In the genomic region with DNA sequence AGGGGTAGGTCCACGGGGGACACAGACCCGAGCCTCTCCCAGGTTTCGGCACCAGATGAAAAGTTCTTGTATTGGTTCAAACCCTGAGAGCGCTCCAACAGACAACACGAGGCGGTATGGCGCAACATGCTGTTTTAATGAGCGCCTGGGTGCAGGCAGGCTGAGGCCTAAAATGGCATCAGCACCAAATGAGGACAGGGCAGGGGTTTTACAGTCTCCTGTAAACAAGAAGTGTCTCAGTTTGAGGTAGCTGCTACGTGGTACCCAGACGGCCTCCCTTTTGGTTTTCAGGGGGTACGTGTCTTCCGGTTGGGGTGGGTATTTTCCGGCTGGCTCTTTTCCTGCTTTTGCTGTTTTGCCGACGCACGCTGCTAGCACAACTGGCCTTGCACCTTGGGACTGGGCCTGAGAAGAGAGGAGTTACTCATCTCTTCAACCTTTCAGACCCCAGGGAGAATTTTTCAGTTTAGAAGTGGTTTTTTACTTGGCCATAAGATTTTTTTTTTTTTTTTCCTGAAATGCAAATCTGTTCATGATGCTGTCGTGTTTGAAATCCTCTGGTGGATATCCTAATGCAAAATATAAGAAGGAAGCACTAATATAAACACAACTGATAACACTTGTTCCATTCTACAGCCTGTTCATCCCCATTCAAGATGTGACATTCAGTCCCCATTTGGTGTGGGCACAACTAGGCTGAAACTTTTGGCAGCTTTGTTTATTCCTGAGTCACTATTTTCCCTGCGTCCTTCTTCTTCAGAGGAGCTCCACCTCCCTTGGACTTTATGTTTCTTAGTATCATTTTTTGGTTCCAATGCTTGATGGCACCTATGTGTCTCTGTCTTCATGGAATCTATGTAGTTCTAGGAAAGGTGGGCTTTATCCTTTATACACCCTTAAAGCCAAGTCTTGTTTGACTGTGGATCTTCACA, we compare ENCODE assay signal across 9 cellular contexts. TPM values are rescaled to one million over a fixed set of nuclear protein-coding genes. Genes with fewer than 3 reads are reported as not detected.
A peak's percentile ranks its signal among the peaks of the same experiment; 100 is the strongest.
DNase-seq lines count a peak whose midpoint lies in the region; ATAC-seq and TF ChIP-seq lines count a peak whose summit lies in the region.
"Had no signal": no experiment of that assay in that cellular context is flagged by ENCODE, and none has a peak within 500 bp of the region (broad histone marks: within the 10 kb centered on the region; RNA-seq: fewer than 3 reads in every experiment).

No MANE protein-coding gene starts in this region.

- H3K4me2 ChIP-seq in OCI-LY7 (ENCODE audit: low read length): peak overlapping the region; percentile 87

- peaks cover 50% of the 10 kb centered on the region for H3K4me1 Mint-ChIP-seq in activated naive CD8-positive, alpha-beta T cell (ENCODE audit: low read depth)
- peaks cover 48% of the 10 kb centered on the region for H3K4me1 Mint-ChIP-seq in activated naive CD8-positive, alpha-beta T cell treated with anti-CD3 and anti-CD28 coated beads for 36 hours

- H3K4me1 ChIP-seq in OCI-LY7 (ENCODE audit: insufficient read depth, low read length, poor library complexity, severe bottlenecking) (peaks cover 100% of the 10 kb centered on the region), heart left ventricle (peaks cover 0 to 64% (median 7%) of the 10 kb centered on the region in 12 donors)

- peaks cover 29% of the 10 kb centered on the region; the same call in 1 of the 2 replicates for H3K36me3 ChIP-seq in OCI-LY7 (ENCODE audit: insufficient read depth, low read length)
- no peaks in the 10 kb centered on the region for H3K36me3 ChIP-seq in heart left ventricle

- H3K9me3 ChIP-seq in OCI-LY7 (ENCODE audit: low read length) (no peaks in the 10 kb centered on the region), heart left ventricle (no peaks in the 10 kb centered on the region)

- H3K9me2 ChIP-seq in OCI-LY7 (ENCODE audit: insufficient read depth, low read length): no peaks in the 10 kb centered on the region

- no peak for DNase-seq in activated naive CD8-positive, alpha-beta T cell treated with anti-CD3 and anti-CD28 coated beads for 36 hours
- DNase-seq in OCI-LY7 (ENCODE audit: low spot score) (peak; percentile 70), substantia nigra (lab: John Stamatoyannopoulos, UW) (no peak), heart left ventricle (no peak), EL (no peak)
- no peak for DNase-seq in NK-92 treated with Interleukin-12 subunit alpha and Interleukin-12 subunit beta, amount 100 ng/mL, for 24 hours (lab: John Stamatoyannopoulos, UW)

- POLR2A ChIA-PET in OCI-LY7 (lab: Charles Lee): interaction anchor here (0.7 to 3.3 kb wide), 11 partner anchors 8 to 82 kb away, joined by 3 to 19 read pairs (median 3); no protein-coding TSS in a partner anchor

- peak overlapping the region; percentile 71 for H3K4me3 Mint-ChIP-seq in activated naive CD8-positive, alpha-beta T cell
- H3K4me3 Mint-ChIP-seq in activated naive CD8-positive, alpha-beta T cell treated with anti-CD3 and anti-CD28 coated beads for 36 hours: no peak overlapping the region

- H3K27me3 ChIP-seq in heart left ventricle: no peaks in the 10 kb centered on the region

- no peak overlapping the region for H2AFZ ChIP-seq in OCI-LY7 (ENCODE audit: low read length)

- peak overlapping the region; percentile 55 for H3K4me3 ChIP-seq in OCI-LY7 (ENCODE audit: low read depth, low read length, poor library complexity, severe bottlenecking)
- H3K4me3 ChIP-seq in heart left ventricle: no peak overlapping the region

- peaks cover 9% of the 10 kb centered on the region for H3K36me3 Mint-ChIP-seq in activated naive CD8-positive, alpha-beta T cell
- peaks cover 25% of the 10 kb centered on the region for H3K36me3 Mint-ChIP-seq in activated naive CD8-positive, alpha-beta T cell treated with anti-CD3 and anti-CD28 coated beads for 36 hours

- no peak for TF ChIP-seq CTCF in OCI-LY7 (conservative IDR thresholded peaks at IDR 0.05; ENCODE audit: low read length)
- TF ChIP-seq CTCF in heart left ventricle (IDR thresholded peaks at IDR 0.05): no peak

- TF ChIP-seq POLR2A in heart left ventricle (IDR thresholded peaks at IDR 0.05): no peak

- CTCF ChIA-PET in OCI-LY7 (lab: Charles Lee; ENCODE audit: unreplicated experiment): interaction anchor here (1.1 to 1.6 kb wide), 2 partner anchors 10 to 14 kb away, joined by 6 read pairs; no protein-coding TSS in a partner anchor

- no peaks in the 10 kb centered on the region for H3K9me3 Mint-ChIP-seq in activated naive CD8-positive, alpha-beta T cell (ENCODE audit: low read depth)
- H3K9me3 Mint-ChIP-seq in activated naive CD8-positive, alpha-beta T cell treated with anti-CD3 and anti-CD28 coated beads for 36 hours: peaks cover 6% of the 10 kb centered on the region

- WGBS in heart left ventricle, 4 donors: 73 to 92% (median 81%) methylated on average over 18 of the region's 18 CpGs

- intact Hi-C loops in OCI-LY7 (cut with micrococcal nuclease; ENCODE audit: unreplicated experiment) (no loop called here), heart left ventricle (cut with DNase I) (no loop called here)

- H3K27ac ChIP-seq in OCI-LY7 (ENCODE audit: low read depth, low read length, poor library complexity, severe bottlenecking) (peak overlapping the region; percentile 97), substantia nigra (ENCODE audit: low read depth, low read length, poor library complexity, severe bottlenecking) (peak overlapping the region; percentile 10), heart left ventricle (peak overlapping the region in 2 of 12 donors; percentile 13 to 76)

- H3K27ac Mint-ChIP-seq in activated naive CD8-positive, alpha-beta T cell: no peak overlapping the region
- H3K27ac Mint-ChIP-seq in activated naive CD8-positive, alpha-beta T cell treated with anti-CD3 and anti-CD28 coated beads for 36 hours: no peak overlapping the region

- peaks cover 22% of the 10 kb centered on the region; the same call in 1 of the 2 replicates for H4K20me1 ChIP-seq in OCI-LY7 (ENCODE audit: insufficient read depth, low read length)

- TSS peak; percentile 48 for BruUV-seq in OCI-LY7 (replicated peaks; lab: Mats Ljungman, UMichigan)

- no peaks in the 10 kb centered on the region for H3K27me3 Mint-ChIP-seq in activated naive CD8-positive, alpha-beta T cell
- H3K27me3 Mint-ChIP-seq in activated naive CD8-positive, alpha-beta T cell treated with anti-CD3 and anti-CD28 coated beads for 36 hours: no peaks in the 10 kb centered on the region

- peaks cover 99% of the 10 kb centered on the region for H3K79me2 ChIP-seq in OCI-LY7 (ENCODE audit: insufficient read depth, low read depth, low read length)

- ATAC-seq in HG02759 (IDR thresholded peaks at IDR 0.05; ENCODE audit: unreplicated experiment) (peak; percentile 57), heart left ventricle (no peak)

RNA-seq across cellular contexts. Expression of a gene that starts 6.5 kb away (rescaled TPM):
- total RNA-seq in activated naive CD8-positive, alpha-beta T cell treated with anti-CD3 and anti-CD28 coated beads for 36 hours: 10 to 100 TPM; 18.6 to 18.7 TPM
- total RNA-seq in OCI-LY7 (2014; rRNA removed; shearing (Covaris generic)): 102 and 129 TPM in 2 replicates
- total RNA-seq in OCI-LY7 (2022) (182 and 196 TPM in 2 replicates), heart left ventricle (10 to 100 TPM; 12.5 to 31.1 (median 21.5) TPM)
- polyA plus RNA-seq in heart left ventricle: 10 to 100 TPM; 10.5 to 17.7 TPM

RNA-seq across cellular contexts. Expression of a gene that starts 35.0 kb away (rescaled TPM):
- not detected for total RNA-seq in activated naive CD8-positive, alpha-beta T cell treated with anti-CD3 and anti-CD28 coated beads for 36 hours
- total RNA-seq in OCI-LY7 (2014; rRNA removed; shearing (Covaris generic)): not detected in 2 replicates
- total RNA-seq in OCI-LY7 (2022) (not detected in 2 replicates), heart left ventricle (10 to 100 TPM in 1 of 9 donors, 1 to 10 TPM in 8; 1.7 to 17.9 (median 4.7) TPM)
- 1 to 10 TPM; 1.8 to 2.6 TPM for polyA plus RNA-seq in heart left ventricle
- total RNA-seq: SK-MEL-5 had no signal
